In genomic region chr9:73073337-73074175, GRCh38 we compare ENCODE assay signal across 18 cellular contexts.
DNase-seq lines count a peak whose midpoint lies in the region; ATAC-seq and TF ChIP-seq lines count a peak whose summit lies in the region.
"Had no signal": no experiment of that assay in that cellular context is flagged by ENCODE, and none has a peak within 500 bp of the region (broad histone marks: within the 10 kb centered on the region; RNA-seq: fewer than 3 reads in every experiment).

No MANE protein-coding gene starts in this region.

- H3K4me1 ChIP-seq in esophagus muscularis mucosa, result peaks cover 0 to 48% (median 30%) of the 10 kb centered on the region in 4 donors

- WGBS in esophagus muscularis mucosa, result 70% methylated on average over 5 of the region's 5 CpGs

- TF ChIP-seq EP300 in esophagus muscularis mucosa (IDR thresholded peaks at IDR 0.05), result no peak

- TF ChIP-seq POLR2A in esophagus muscularis mucosa (IDR thresholded peaks at IDR 0.05; ENCODE audit: low read depth), result no peak

- in situ Hi-C loops in Caki2 (cut with HindIII; ENCODE audit: low pct_unique_long_range_greater_than_20kb, low sequenced_read_pairs), result no loop called here
- in situ Hi-C loops in ACHN (cut with HindIII; ENCODE audit: low pct_ligation_motif_present, low pct_unique_long_range_greater_than_20kb, low sequenced_read_pairs), result no loop called here

- no peaks in the 10 kb centered on the region for H3K27me3 ChIP-seq in esophagus muscularis mucosa

- H3K27ac ChIP-seq in esophagus muscularis mucosa (replicated peaks in 1 of 4), result peak overlapping the region; percentile 27 to 72 (median 46)
- H3K27ac ChIP-seq: KMS-11, RWPE1 had no signal

- ATAC-seq in GM21381 (IDR thresholded peaks at IDR 0.05; ENCODE audit: unreplicated experiment), result no peak
- no peak for ATAC-seq in activated naive CD4-positive, alpha-beta T cell treated with anti-CD3 and anti-CD28 coated beads, Interleukin-2, amount 50 U/mL, for 72 hours
- ATAC-seq: activated CD4-positive, alpha-beta T cell treated with anti-CD3 and anti-CD28 coated beads for 36 hours had no signal

- H3K9me3 ChIP-seq in esophagus muscularis mucosa, result no peaks in the 10 kb centered on the region

- no peaks in the 10 kb centered on the region for H3K9me3 Mint-ChIP-seq in activated naive CD4-positive, alpha-beta T cell treated with anti-CD3 and anti-CD28 coated beads, Interleukin-2, amount 50 U/mL, for 72 hours
- H3K9me3 Mint-ChIP-seq: activated naive CD8-positive, alpha-beta T cell treated with anti-CD3 and anti-CD28 coated beads for 36 hours; T-helper 1 cell treated with Interleukin-12 subunit alpha and Interleukin-12 subunit beta and Interleukin-4 antibody, amounts not matched to agents 30 μg/mL and 1 μg/mL, for 36 hours had no signal

- no peak for TF ChIP-seq CTCF in esophagus muscularis mucosa (IDR thresholded peaks at IDR 0.05)

- no peak overlapping the region for H3K27ac Mint-ChIP-seq in activated naive CD4-positive, alpha-beta T cell treated with anti-CD3 and anti-CD28 coated beads, Interleukin-2, amount 50 U/mL, for 72 hours
- H3K27ac Mint-ChIP-seq: activated CD4-positive, alpha-beta T cell treated with anti-CD3 and anti-CD28 coated beads for 36 hours; activated naive CD8-positive, alpha-beta T cell treated with anti-CD3 and anti-CD28 coated beads for 36 hours; T-helper 1 cell treated with Interleukin-12 subunit alpha and Interleukin-12 subunit beta and Interleukin-4 antibody, amounts not matched to agents 30 μg/mL and 1 μg/mL, for 36 hours had no signal

- intact Hi-C loops in esophagus muscularis mucosa (cut with DNase I), result no loop called here

- H3K36me3 Mint-ChIP-seq in activated naive CD4-positive, alpha-beta T cell treated with anti-CD3 and anti-CD28 coated beads, Interleukin-2, amount 50 U/mL, for 72 hours, result no peaks in the 10 kb centered on the region
- H3K36me3 Mint-ChIP-seq: activated naive CD8-positive, alpha-beta T cell treated with anti-CD3 and anti-CD28 coated beads for 36 hours had no signal

- no peak overlapping the region for H3K4me3 ChIP-seq in esophagus muscularis mucosa

- DNase-seq in Caki2 (ENCODE audit: low read depth), result peak; percentile 72
- DNase-seq in M059J (ENCODE audit: low read depth), result peak; percentile 81
- DNase-seq in esophagus muscularis mucosa (ENCODE audit: extremely low spot score), result no peak
- DNase-seq in pulmonary artery endothelial cell (ENCODE audit: low read depth, low spot score), result peak; percentile 2
- no peak for DNase-seq in ACHN
- no peak for DNase-seq in activated naive CD4-positive, alpha-beta T cell treated with anti-CD3 and anti-CD28 coated beads, Interleukin-2, amount 50 U/mL, for 72 hours (ENCODE audit: low spot score in 2 of 2)
- DNase-seq in NCI-H774 (lab: John Stamatoyannopoulos, UW), result no peak
- DNase-seq: activated CD4-positive, alpha-beta T cell treated with anti-CD3 and anti-CD28 coated beads for 36 hours; activated naive CD8-positive, alpha-beta T cell treated with anti-CD3 and anti-CD28 coated beads for 36 hours; activated T-cell treated with anti-CD3 and anti-CD28 coated beads for 4 hours; NCI-H146; NCI-H526 treated with DMSO at 0.1 percent for 48 hours; occipital lobe; stimulated activated CD4-positive, alpha-beta T cell treated with anti-CD3 and anti-CD28 coated beads, Interleukin-12 subunit alpha, Interleukin-12 subunit beta, amount 100 ng/mL, for 4 hours had no signal

- H3K36me3 ChIP-seq in esophagus muscularis mucosa, result no peaks in the 10 kb centered on the region

Comparison
In these comparisons a context has a peak if more than half of its experiments do, and no peak if none do; other contexts are left out.
1. DNase-seq: peak in Caki2 (single experiment), M059J (single experiment) and pulmonary artery endothelial cell (single experiment); none in esophagus muscularis mucosa (single experiment), ACHN (single experiment), activated naive CD4-positive, alpha-beta T cell treated with anti-CD3 and anti-CD28 coated beads, Interleukin-2, amount 50 U/mL, for 72 hours (0 of 2) and NCI-H774 (single experiment).